In genomic region chr1:203789966-203790365, GRCh38 we compare ENCODE assay signal across 1 cellular context.
TF ChIP-seq lines count a peak whose summit lies in the region.

No MANE protein-coding gene starts in this region.

TF ChIP-seq in H1, 55 proteins besides CTCF, POLR2A, EP300 and RAD21:
- TF ChIP-seq SUZ12 (IDR thresholded peaks at IDR 0.05; ENCODE audit: low read length) (no peak), MAFK (IDR thresholded peaks at IDR 0.05; ENCODE audit: low read depth, low read length) (no peak), CHD2 (IDR thresholded peaks at IDR 0.05; ENCODE audit: low read length) (no peak), ATF3 (IDR thresholded peaks at IDR 0.05; ENCODE audit: insufficient read depth, low read depth, low read length) (no peak)
